ENCODE assay signal across 9 cellular contexts in the genomic region with DNA sequence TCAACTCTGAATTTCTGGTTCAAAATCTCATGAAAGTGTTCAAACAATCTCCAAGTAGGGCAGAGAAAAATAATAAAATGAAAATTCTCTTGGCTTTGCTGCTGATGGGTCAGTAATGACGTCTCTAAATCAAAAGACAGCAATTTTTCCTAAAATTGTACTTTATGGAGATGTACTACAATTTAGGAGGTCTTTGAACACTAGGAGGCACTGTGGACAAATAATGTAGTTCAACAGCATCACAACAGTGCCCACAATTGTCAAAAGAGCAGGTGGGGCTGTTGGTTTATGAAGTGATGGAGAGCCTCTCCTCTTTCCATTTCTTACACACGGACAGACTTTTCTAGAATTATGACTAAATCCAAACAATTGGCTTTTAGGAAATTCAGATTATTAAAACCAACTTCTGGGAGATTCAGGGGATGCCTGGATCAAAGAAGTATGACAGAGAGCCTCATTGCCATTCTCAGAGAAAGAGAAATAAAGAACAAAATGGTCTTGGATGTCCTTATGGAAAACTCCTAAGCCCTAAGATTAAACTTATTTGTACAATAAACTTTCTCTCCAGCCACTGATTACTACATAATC. TPM values are rescaled to one million over a fixed set of nuclear protein-coding genes. Genes with fewer than 3 reads are reported as not detected.
DNase-seq lines count a peak whose midpoint lies in the region; ATAC-seq and TF ChIP-seq lines count a peak whose summit lies in the region.
"Had no signal": no experiment of that assay in that cellular context is flagged by ENCODE, and none has a peak within 500 bp of the region (broad histone marks: within the 10 kb centered on the region; RNA-seq: fewer than 3 reads in every experiment).

No MANE protein-coding gene starts in this region.

- H3K36me3 Mint-ChIP-seq in GM23338 (ENCODE audit: low read depth) = peaks cover 46% of the 10 kb centered on the region
- H3K36me3 Mint-ChIP-seq in activated CD4-positive, alpha-beta T cell treated with anti-CD3 and anti-CD28 coated beads, Interleukin-2, amount 10 ng/mL, durations not matched to agents 24 days and 14 days (ENCODE audit: low read depth) = peaks cover 56% of the 10 kb centered on the region

- H3K79me2 ChIP-seq in GM23338 (replicated peaks; ENCODE audit: insufficient read depth) (no peaks in the 10 kb centered on the region), parathyroid adenoma (peaks cover 3% of the 10 kb centered on the region)

- H3K36me3 ChIP-seq in GM23338 (ENCODE audit: insufficient read depth) (peaks cover 13% of the 10 kb centered on the region), gastroesophageal sphincter (peaks cover 5 to 100% of the 10 kb centered on the region in 2 donors), parathyroid adenoma (ENCODE audit: control insufficient read depth, insufficient read depth, low read length) (no peaks in the 10 kb centered on the region)

- peak; percentile 76 for ATAC-seq in GM23338
- peak; percentile 71 for ATAC-seq in gastroesophageal sphincter
- ATAC-seq in HG03354 (IDR thresholded peaks at IDR 0.05; ENCODE audit: poor library complexity, severe bottlenecking, unreplicated experiment) = no peak
- no peak for ATAC-seq in HG03025 (IDR thresholded peaks at IDR 0.05; ENCODE audit: low FRiP score, unreplicated experiment)

- 0 out of 2 replicates have a peak, but pooled peaks cover 6% of the 10 kb centered on the region for H4K20me1 ChIP-seq in GM23338 (replicated peaks; ENCODE audit: insufficient read depth)

- H3F3A ChIP-seq in GM23338 (replicated peaks; ENCODE audit: low read depth) = no peaks in the 10 kb centered on the region

- DNase-seq in CMK (ENCODE audit: low read depth) (peak; percentile 31), GM23338 (ENCODE audit: low spot score) (peak; percentile 87), NCI-H2227 (lab: John Stamatoyannopoulos, UW; ENCODE audit: unreplicated experiment) (peak; percentile 84)
- DNase-seq in activated CD4-positive, alpha-beta T cell treated with anti-CD3 and anti-CD28 coated beads, Interleukin-2, amount 10 ng/mL, durations not matched to agents 24 days and 14 days = peak; percentile 82

- intact Hi-C loops in activated CD4-positive, alpha-beta T cell treated with anti-CD3 and anti-CD28 coated beads, Interleukin-2, amount 10 ng/mL, durations not matched to agents 24 days and 14 days (cut with micrococcal nuclease) = loop anchor here (1.0 to 10.0 kb wide), 3 partner anchors 42 to 214 kb away; partner anchors contain the start of gene BECN1

- H3K27ac Mint-ChIP-seq in GM23338 = no peak overlapping the region
- no peak overlapping the region for H3K27ac Mint-ChIP-seq in activated CD4-positive, alpha-beta T cell treated with anti-CD3 and anti-CD28 coated beads, Interleukin-2, amount 10 ng/mL, durations not matched to agents 24 days and 14 days

- WGBS in gastroesophageal sphincter (ENCODE audit: low coverage in 1 of 2), 2 donors = 9% methylated on average over 2 of the region's 2 CpGs

- H3K4me3 Mint-ChIP-seq in GM23338 = no peak overlapping the region
- H3K4me3 Mint-ChIP-seq in activated CD4-positive, alpha-beta T cell treated with anti-CD3 and anti-CD28 coated beads, Interleukin-2, amount 10 ng/mL, durations not matched to agents 24 days and 14 days = no peak overlapping the region

- H3K27ac ChIP-seq in GM23338 (ENCODE audit: low read depth) (no peak overlapping the region), gastroesophageal sphincter (peak overlapping the region in 1 of 4 donors; percentile 38), parathyroid adenoma (no peak overlapping the region)

- H3K4me3 ChIP-seq in GM23338 (no peak overlapping the region), gastroesophageal sphincter (no peak overlapping the region), parathyroid adenoma (ENCODE audit: low read depth, low read length) (no peak overlapping the region)

- H3K4me1 ChIP-seq in GM23338 (ENCODE audit: insufficient read depth) (no peaks in the 10 kb centered on the region), gastroesophageal sphincter (no peaks in the 10 kb centered on the region), parathyroid adenoma (no peaks in the 10 kb centered on the region)

- no peak for TF ChIP-seq POLR2A in gastroesophageal sphincter (IDR thresholded peaks at IDR 0.05)

- H3K4me1 Mint-ChIP-seq in GM23338 = no peaks in the 10 kb centered on the region
- H3K4me1 Mint-ChIP-seq in activated CD4-positive, alpha-beta T cell treated with anti-CD3 and anti-CD28 coated beads, Interleukin-2, amount 10 ng/mL, durations not matched to agents 24 days and 14 days = no peaks in the 10 kb centered on the region

- no peak overlapping the region for H3K9ac ChIP-seq in parathyroid adenoma

- no peaks in the 10 kb centered on the region for H3K9me2 ChIP-seq in GM23338 (ENCODE audit: insufficient read depth)

- H2AFZ ChIP-seq in GM23338 (no peak overlapping the region), parathyroid adenoma (no peak overlapping the region)

- no peaks in the 10 kb centered on the region for H3K9me3 Mint-ChIP-seq in GM23338
- H3K9me3 Mint-ChIP-seq in activated CD4-positive, alpha-beta T cell treated with anti-CD3 and anti-CD28 coated beads, Interleukin-2, amount 10 ng/mL, durations not matched to agents 24 days and 14 days = no peaks in the 10 kb centered on the region

- TF ChIP-seq EP300 in gastroesophageal sphincter (IDR thresholded peaks at IDR 0.05) = no peak

- no peaks in the 10 kb centered on the region for H3K9me3 ChIP-seq in gastroesophageal sphincter
- no peaks in the 10 kb centered on the region for H3K9me3 ChIP-seq in parathyroid adenoma (ENCODE audit: control insufficient read depth, low read length)

- H3K4me2 ChIP-seq in GM23338 = no peak overlapping the region
- no peak overlapping the region for H3K4me2 ChIP-seq in parathyroid adenoma (ENCODE audit: low read length)

- no peaks in the 10 kb centered on the region for H3K27me3 ChIP-seq in GM23338 (ENCODE audit: insufficient read depth)
- H3K27me3 ChIP-seq in gastroesophageal sphincter = no peaks in the 10 kb centered on the region
- no peaks in the 10 kb centered on the region for H3K27me3 ChIP-seq in parathyroid adenoma (ENCODE audit: control insufficient read depth, insufficient read depth, low read length)

- H3K27me3 Mint-ChIP-seq in GM23338 (ENCODE audit: insufficient read depth, low read depth, poor library complexity) = no peaks in the 10 kb centered on the region
- no peaks in the 10 kb centered on the region for H3K27me3 Mint-ChIP-seq in activated CD4-positive, alpha-beta T cell treated with anti-CD3 and anti-CD28 coated beads, Interleukin-2, amount 10 ng/mL, durations not matched to agents 24 days and 14 days

- TF ChIP-seq CTCF in GM23338 (conservative IDR thresholded peaks at IDR 0.05; ENCODE audit: low read depth in 2 of 2) (peak; percentile 74 to 84), gastroesophageal sphincter (IDR thresholded peaks at IDR 0.05) (peak; percentile 52 to 83 (median 74)), parathyroid adenoma (IDR thresholded peaks at IDR 0.05) (peak; percentile 76)

RNA-seq across cellular contexts. Expression of gene EZH1, which starts 23.8 kb away (rescaled TPM):
- total RNA-seq in GM23338 (2014; rRNA removed; shearing (Covaris generic)) = 16.3 and 16.9 TPM in 2 replicates
- polyA plus RNA-seq in GM23338 (2016; fragmentation: Nextera tagmentation; extraction: Ambion mirVana) = 17.5 and 18.0 TPM in 2 replicates
- 39.5 and 39.6 TPM in 2 replicates for total RNA-seq in activated CD4-positive, alpha-beta T cell treated with anti-CD3 and anti-CD28 coated beads, Interleukin-2, amount 10 ng/mL, durations not matched to agents 24 days and 14 days
- total RNA-seq in gastroesophageal sphincter = 10 to 100 TPM; 57.2 to 90.4 (median 59.7) TPM

RNA-seq across cellular contexts. Expression of gene CNTNAP1, which starts 38.8 kb away (rescaled TPM):
- 2.9 and 5.0 TPM in 2 replicates for total RNA-seq in GM23338 (2014; rRNA removed; shearing (Covaris generic))
- polyA plus RNA-seq in GM23338 (2016; fragmentation: Nextera tagmentation; extraction: Ambion mirVana) = 0.75 and 1.3 TPM in 2 replicates
- total RNA-seq in activated CD4-positive, alpha-beta T cell treated with anti-CD3 and anti-CD28 coated beads, Interleukin-2, amount 10 ng/mL, durations not matched to agents 24 days and 14 days = 3.0 and 3.2 TPM in 2 replicates
- total RNA-seq in gastroesophageal sphincter = 10 to 100 TPM in 1 of 4 donors, 1 to 10 TPM in 3; 1.7 to 14.5 (median 9.1) TPM

RNA-seq across cellular contexts. Expression of gene CCR10, which starts 39.4 kb away (rescaled TPM):
- 1.1 and 1.7 TPM in 2 replicates for total RNA-seq in GM23338 (2014; rRNA removed; shearing (Covaris generic))
- polyA plus RNA-seq in GM23338 (2016; fragmentation: Nextera tagmentation; extraction: Ambion mirVana) = 2.7 and 3.0 TPM in 2 replicates
- total RNA-seq in activated CD4-positive, alpha-beta T cell treated with anti-CD3 and anti-CD28 coated beads, Interleukin-2, amount 10 ng/mL, durations not matched to agents 24 days and 14 days = 0.17 and 0.75 TPM in 2 replicates
- 1 to 10 TPM; 1.0 to 4.6 (median 1.5) TPM for total RNA-seq in gastroesophageal sphincter

RNA-seq across cellular contexts. Expression of gene RAMP2, which starts 39.9 kb away (rescaled TPM):
- total RNA-seq in GM23338 (2014; rRNA removed; shearing (Covaris generic)) = 2.6 and 8.8 TPM in 2 replicates
- 28.3 and 29.5 TPM in 2 replicates for polyA plus RNA-seq in GM23338 (2016; fragmentation: Nextera tagmentation; extraction: Ambion mirVana)
- total RNA-seq in activated CD4-positive, alpha-beta T cell treated with anti-CD3 and anti-CD28 coated beads, Interleukin-2, amount 10 ng/mL, durations not matched to agents 24 days and 14 days = not detected in 2 replicates
- 10 to 100 TPM in 3 of 4 donors, 1 to 10 TPM in 1; 4.0 to 27.4 (median 21.5) TPM for total RNA-seq in gastroesophageal sphincter
- total RNA-seq: T-helper 1 cell treated with Interleukin-12 subunit alpha and Interleukin-12 subunit beta and Interleukin-4 antibody, amounts not matched to agents 30 ng/mL and 1 ng/mL, for 36 hours had no signal

RNA-seq across cellular contexts. Expression of gene PLEKHH3, which starts 44.3 kb away (rescaled TPM):
- 24.2 and 24.8 TPM in 2 replicates for total RNA-seq in GM23338 (2014; rRNA removed; shearing (Covaris generic))
- polyA plus RNA-seq in GM23338 (2016; fragmentation: Nextera tagmentation; extraction: Ambion mirVana) = 10.9 and 13.8 TPM in 2 replicates
- 0.77 and 1.1 TPM in 2 replicates for total RNA-seq in activated CD4-positive, alpha-beta T cell treated with anti-CD3 and anti-CD28 coated beads, Interleukin-2, amount 10 ng/mL, durations not matched to agents 24 days and 14 days
- total RNA-seq in gastroesophageal sphincter = 10 to 100 TPM; 13.7 to 40.8 (median 23.4) TPM

Comparison
In these comparisons a context has a peak if more than half of its experiments do, and no peak if none do; other contexts are left out.
1. DNase-seq: peak in every context shown above with its lines; median percentile 87 in GM23338; 84 in NCI-H2227; 82 in activated CD4-positive, alpha-beta T cell treated with anti-CD3 and anti-CD28 coated beads, Interleukin-2, amount 10 ng/mL, durations not matched to agents 24 days and 14 days; 31 in CMK.
2. ATAC-seq: peak in GM23338 (single experiment) and gastroesophageal sphincter (single experiment); none in HG03354 (single experiment) and HG03025 (single experiment).
3. Peak in every context shown above with its lines, with median percentiles within 50 percentile points of each other: CTCF ChIP-seq.